In the genomic region with DNA sequence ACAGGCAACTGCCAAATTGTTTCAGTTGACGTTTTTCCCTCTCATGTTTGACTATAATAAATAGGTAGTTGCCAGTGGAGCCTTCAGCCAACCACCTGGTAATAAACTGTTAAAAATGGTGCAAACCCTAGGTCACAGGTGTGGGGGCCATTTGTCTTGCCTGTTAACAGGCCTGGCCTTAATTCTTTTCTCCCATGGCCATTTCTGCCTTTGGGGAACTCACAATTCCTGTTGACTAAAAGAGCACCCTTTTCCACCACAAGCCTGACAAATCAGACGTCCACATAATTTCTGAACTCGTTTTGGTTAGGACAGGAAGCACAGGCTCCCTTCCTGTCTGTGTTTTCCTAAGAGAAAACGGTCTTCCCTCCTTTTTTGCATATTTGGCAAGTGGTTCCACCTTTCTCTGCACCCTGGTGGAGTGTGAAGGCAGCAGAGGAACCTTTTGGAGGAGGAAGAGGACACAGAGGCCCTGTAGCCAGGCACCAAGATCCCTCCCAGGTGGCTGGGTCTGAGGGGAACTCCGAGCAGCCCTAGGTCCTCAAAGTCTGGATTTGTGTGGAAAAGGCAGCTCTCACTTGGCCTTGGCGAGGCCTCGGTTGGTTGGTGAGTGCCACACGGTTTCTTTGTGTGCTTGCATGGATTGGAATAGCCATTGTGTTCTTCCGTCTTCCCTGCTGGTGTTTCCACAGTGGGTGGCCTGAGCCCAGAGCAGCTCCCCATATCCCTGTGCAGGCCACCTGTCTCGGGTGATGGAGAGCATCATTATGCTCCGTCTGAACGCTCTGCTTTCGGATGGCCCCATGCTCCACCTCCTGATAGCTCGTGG, we compare ENCODE assay signal across 10 cellular contexts. TPM values are rescaled to one million over a fixed set of nuclear protein-coding genes. Genes with fewer than 3 reads are reported as not detected.
DNase-seq lines count a peak whose midpoint lies in the region; ATAC-seq, FAIRE-seq and TF ChIP-seq lines count a peak whose summit lies in the region.
"Had no signal": no experiment of that assay in that cellular context is flagged by ENCODE, and none has a peak within 500 bp of the region (broad histone marks: within the 10 kb centered on the region; RNA-seq: fewer than 3 reads in every experiment).

No MANE protein-coding gene starts in this region.

- peak overlapping the region; percentile 94 to 96 for H3K4me3 Mint-ChIP-seq in activated T-cell treated with anti-CD3 and anti-CD28 coated beads, Interleukin-2, amount 50 U/mL, for 72 hours
- no peak overlapping the region for H3K4me3 Mint-ChIP-seq in MCF 10A (ENCODE audit: unreplicated experiment)
- H3K4me3 Mint-ChIP-seq: type B pancreatic cell had no signal

- no peaks in the 10 kb centered on the region for H4K20me1 ChIP-seq in KMS-11 (ENCODE audit: insufficient read depth)

- H3K4me1 Mint-ChIP-seq in activated T-cell treated with anti-CD3 and anti-CD28 coated beads, Interleukin-2, amount 50 U/mL, for 72 hours (ENCODE audit: low read depth), result peaks cover 40% of the 10 kb centered on the region
- no peaks in the 10 kb centered on the region for H3K4me1 Mint-ChIP-seq in MCF 10A (ENCODE audit: insufficient read depth, unreplicated experiment)

- no peaks in the 10 kb centered on the region for H3K27me3 Mint-ChIP-seq in activated T-cell treated with anti-CD3 and anti-CD28 coated beads, Interleukin-2, amount 50 U/mL, for 72 hours (ENCODE audit: low read depth)
- peaks cover 34% of the 10 kb centered on the region for H3K27me3 Mint-ChIP-seq in MCF 10A (ENCODE audit: insufficient read depth, unreplicated experiment)

- no peak for DNase-seq in activated T-cell treated with anti-CD3 and anti-CD28 coated beads, Interleukin-2, amount 50 U/mL, for 72 hours
- DNase-seq in small intestine, result no peak
- no peak for DNase-seq in left cardiac atrium
- DNase-seq in MCF 10A (ENCODE audit: unreplicated experiment), result no peak
- DNase-seq: NCI-H226 had no signal

- peak overlapping the region; percentile 91 for H3K9ac ChIP-seq in KMS-11

- peaks cover 91% of the 10 kb centered on the region for H3K79me2 ChIP-seq in KMS-11 (ENCODE audit: insufficient read depth, low read depth)

- H3K36me3 Mint-ChIP-seq in activated T-cell treated with anti-CD3 and anti-CD28 coated beads, Interleukin-2, amount 50 U/mL, for 72 hours (ENCODE audit: insufficient read depth in 2 of 2), result peaks cover 50 to 79% of the 10 kb centered on the region in 2 donors
- H3K36me3 Mint-ChIP-seq in MCF 10A (ENCODE audit: insufficient read depth, unreplicated experiment), result no peaks in the 10 kb centered on the region
- H3K36me3 Mint-ChIP-seq: type B pancreatic cell had no signal

- H3K27me3 ChIP-seq in KMS-11 (ENCODE audit: insufficient read depth, low read depth), result no peaks in the 10 kb centered on the region
- peaks cover 0 to 3% of the 10 kb centered on the region in 2 donors for H3K27me3 ChIP-seq in small intestine (ENCODE audit: control insufficient read depth in 2 of 2, insufficient read depth in 2 of 2, low read length in 2 of 2)

- FAIRE-seq in small intestine (lab: Jason Lieb, UNC), result no peak

- H3K27ac ChIP-seq in KMS-11, result peak overlapping the region; percentile 93
- H3K27ac ChIP-seq in small intestine (ENCODE audit: low read depth in 1 of 2, low read length in 1 of 2), result peak overlapping the region; percentile 79 to 84

- peak overlapping the region; percentile 99 for H3K27ac Mint-ChIP-seq in activated T-cell treated with anti-CD3 and anti-CD28 coated beads, Interleukin-2, amount 50 U/mL, for 72 hours
- H3K27ac Mint-ChIP-seq in MCF 10A (ENCODE audit: low read depth, unreplicated experiment), result no peak overlapping the region
- H3K27ac Mint-ChIP-seq: type B pancreatic cell had no signal

- peak overlapping the region; percentile 89 for H3K4me2 ChIP-seq in KMS-11

- H3K36me3 ChIP-seq in KMS-11 (ENCODE audit: insufficient read depth) (no peaks in the 10 kb centered on the region), small intestine (ENCODE audit: control insufficient read depth in 2 of 2, insufficient read depth in 2 of 2, low read length in 2 of 2) (no peaks in the 10 kb centered on the region)

- no peak overlapping the region for H2AFZ ChIP-seq in KMS-11 (ENCODE audit: low read depth)

- peaks cover 34% of the 10 kb centered on the region for H3K4me1 ChIP-seq in KMS-11 (ENCODE audit: low read depth, poor library complexity, severe bottlenecking)
- no peaks in the 10 kb centered on the region for H3K4me1 ChIP-seq in small intestine (ENCODE audit: control insufficient read depth in 2 of 2, insufficient read depth in 1 of 2, low read depth in 1 of 2, low read length in 1 of 2)

- no peak; the same call in 1 of the 2 replicates for TF ChIP-seq CTCF in KMS-11 (conservative IDR thresholded peaks at IDR 0.05; ENCODE audit: low read depth, low read length)
- TF ChIP-seq CTCF in MCF 10A (IDR thresholded peaks at IDR 0.05; ENCODE audit: unreplicated experiment), result no peak

- BruUV-seq in MCF 10A (replicated peaks; lab: Mats Ljungman, UMichigan), result no TSS peak

- CTCF ChIA-PET in MCF 10A (lab: Yijun Ruan, JAX), result interaction anchor here (0.5 to 1.0 kb wide), 3 partner anchors 13 to 833 kb away, joined by 3 to 10 read pairs (median 4); no protein-coding TSS in a partner anchor

- 52 to 59% (median 54%) methylated on average over 14 of the region's 14 CpGs for WGBS in small intestine, 3 donors

- H3K4me3 ChIP-seq in KMS-11 (IDR thresholded peaks at IDR 0.05; ENCODE audit: insufficient read depth, low read depth, low read length), result no peak overlapping the region
- H3K4me3 ChIP-seq in small intestine (ENCODE audit: low read depth in 1 of 2, low read length in 2 of 2), result peak overlapping the region in 1 of 2 donors; percentile 38

- ATAC-seq in GM18519 (IDR thresholded peaks at IDR 0.05; ENCODE audit: low FRiP score, unreplicated experiment), result peak; percentile 22
- ATAC-seq in activated T-cell treated with anti-CD3 and anti-CD28 coated beads, Interleukin-2, amount 50 U/mL, for 72 hours (replicated peaks in 1 of 2), result peak; percentile 26 to 31
- ATAC-seq in GM19395 (IDR thresholded peaks at IDR 0.05; ENCODE audit: unreplicated experiment), result no peak
- no peak for ATAC-seq in left cardiac atrium
- no peak for ATAC-seq in GM19035 (IDR thresholded peaks at IDR 0.05; ENCODE audit: unreplicated experiment)

- no peaks in the 10 kb centered on the region for H3K9me3 ChIP-seq in small intestine (ENCODE audit: control insufficient read depth, low read depth)

- intact Hi-C loops in left cardiac atrium (cut with DNase I) (no loop called here), MCF 10A (cut with micrococcal nuclease) (no loop called here)

- no peaks in the 10 kb centered on the region for H3K9me3 Mint-ChIP-seq in activated T-cell treated with anti-CD3 and anti-CD28 coated beads, Interleukin-2, amount 50 U/mL, for 72 hours
- no peaks in the 10 kb centered on the region for H3K9me3 Mint-ChIP-seq in MCF 10A (ENCODE audit: unreplicated experiment)
- H3K9me3 Mint-ChIP-seq: type B pancreatic cell had no signal

- POLR2A ChIA-PET in MCF 10A (lab: Yijun Ruan, JAX), result no interaction called here

RNA-seq across cellular contexts. Expression of gene IKZF1, which starts 4.0 kb away (rescaled TPM):
- 100 to 1,000 TPM; 427 to 504 TPM for total RNA-seq in activated T-cell treated with anti-CD3 and anti-CD28 coated beads, Interleukin-2, amount 50 U/mL, for 72 hours
- 1 to 10 TPM; 1.8 to 5.9 (median 3.0) TPM for polyA plus RNA-seq in small intestine
- total RNA-seq in left cardiac atrium, result 1 to 10 TPM; 4.4 to 9.2 TPM
- total RNA-seq in MCF 10A (2022), result not detected in 2 replicates

Comparison
In these comparisons a context has a peak if more than half of its experiments do, and no peak if none do; other contexts are left out.
1. ATAC-seq: peak in GM18519 (single experiment) and activated T-cell treated with anti-CD3 and anti-CD28 coated beads, Interleukin-2, amount 50 U/mL, for 72 hours (2 of 2); none in GM19395 (single experiment), left cardiac atrium (0 of 2) and GM19035 (single experiment).
2. RNA of gene IKZF1, which starts 4.0 kb away (total RNA-seq): 427 to 504 TPM in activated T-cell treated with anti-CD3 and anti-CD28 coated beads, Interleukin-2, amount 50 U/mL, for 72 hours; 4.4 to 9.2 TPM in left cardiac atrium and not detected in MCF 10A; every median in the first group is over 10 times any median in the second.